Comparison of ENCODE assay signal across 19 cellular contexts in genomic region chr20:64023278-64024140, GRCh38. TPM values are rescaled to one million over a fixed set of nuclear protein-coding genes. Genes with fewer than 3 reads are reported as not detected.
"Had no signal": no experiment of that assay in that cellular context is flagged by ENCODE, and none has a peak within 500 bp of the region (broad histone marks: within the 10 kb centered on the region; RNA-seq: fewer than 3 reads in every experiment).

No MANE protein-coding gene starts in this region.

- H3K36me3 ChIP-seq: ovary had no signal

- H3K9me3 ChIP-seq: body of pancreas, left lung, ovary, psoas muscle, right atrium auricular region, stomach, transverse colon had no signal

- H3K27ac ChIP-seq: left lung, ovary, psoas muscle, right atrium auricular region, stomach, transverse colon had no signal

- H3K4me1 ChIP-seq: psoas muscle, right atrium auricular region had no signal

- DNase-seq: activated CD4-positive, alpha-beta memory T cell treated with anti-CD3 and anti-CD28 coated beads for 36 hours; activated CD4-positive, alpha-beta T cell treated with anti-CD3 and anti-CD28 coated beads for 48 hours; activated effector memory CD4-positive, alpha-beta T cell treated with Interleukin-2 at 50 U/mL for 16 hours; activated naive CD4-positive, alpha-beta T cell treated with anti-CD3 and anti-CD28 coated beads, Interleukin-2, amount 10 ng/mL, durations not matched to agents 7 days and 5 days; activated naive CD8-positive, alpha-beta T cell treated with anti-CD3 and anti-CD28 coated beads, Interleukin-2, amount 50 U/mL, for 24 hours; activated T-cell treated with anti-CD3 and anti-CD28 coated beads, Interleukin-2, amount 50 U/mL, for 48 hours; body of pancreas; effector CD4-positive, alpha-beta T cell; kidney; left lung; mammary epithelial cell; natural killer cell; ovary; psoas muscle; stimulated activated CD4-positive, alpha-beta T cell treated with anti-CD3 and anti-CD28 coated beads, Interleukin-4, amount 100 ng/mL, for 4 hours; stomach; T1000 had no signal

- H3K27me3 ChIP-seq: body of pancreas, left lung, ovary, right atrium auricular region, stomach, transverse colon had no signal

- H3K4me3 ChIP-seq: body of pancreas, left lung, ovary, psoas muscle, right atrium auricular region, stomach, transverse colon had no signal

RNA-seq across cellular contexts. Expression of gene SOX18, which starts 25.9 kb away (rescaled TPM):
- total RNA-seq: activated CD4-positive, alpha-beta memory T cell treated with anti-CD3 and anti-CD28 coated beads for 36 hours; natural killer cell had no signal
- polyA plus RNA-seq: mammary epithelial cell had no signal
